Comparison of ENCODE assay signal across 31 cellular contexts in genomic region chr2:19936203-19936602, GRCh38. TPM values are rescaled to one million over a fixed set of nuclear protein-coding genes. Genes with fewer than 3 reads are reported as not detected.
"Had no signal": no experiment of that assay in that cellular context is flagged by ENCODE, and none has a peak within 500 bp of the region (broad histone marks: within the 10 kb centered on the region; RNA-seq: fewer than 3 reads in every experiment).

No MANE protein-coding gene starts in this region.

- H3K4me3 ChIP-seq: ascending aorta, colonic mucosa had no signal

- ATAC-seq: activated CD4-positive, CD25-positive, alpha-beta regulatory T cell treated with anti-CD3 and anti-CD28 coated beads, Interleukin-2, amount 50 U/mL, for 24 hours; activated CD8-positive, alpha-beta T cell treated with anti-CD3 and anti-CD28 coated beads for 36 hours; activated naive CD4-positive, alpha-beta T cell treated with anti-CD3 and anti-CD28 coated beads, Interleukin-2, amount 50 U/mL, for 72 hours; activated T-cell treated with anti-CD3 and anti-CD28 coated beads, Interleukin-2, amount 50 U/mL, for 4 hours; activated T-helper 17 cell treated with anti-CD3 and anti-CD28 coated beads, Interleukin-2, amount 50 U/mL, for 72 hours; esophagus mucosa; T-helper 17 cell had no signal

- FAIRE-seq: bronchial epithelial cell, frontal cortex had no signal

- H3K27ac Mint-ChIP-seq: activated B cell treated with CpG ODN at 0.5 μM for 24 hours; activated CD8-positive, alpha-beta T cell treated with anti-CD3 and anti-CD28 coated beads for 36 hours; activated naive CD4-positive, alpha-beta T cell treated with anti-CD3 and anti-CD28 coated beads, Interleukin-2, amount 50 U/mL, for 72 hours; activated naive CD8-positive, alpha-beta T cell treated with anti-CD3 and anti-CD28 coated beads, Interleukin-2, amount 10 ng/mL, durations not matched to agents 7 days and 5 days; activated T-helper 17 cell treated with anti-CD3 and anti-CD28 coated beads, Interleukin-2, amount 50 U/mL, for 72 hours; endodermal cell; T-helper 17 cell; T-helper 2 cell treated with Interferon-gamma antibody and Interleukin-4, amounts not matched to agents 5 μg/mL and 100 μg/mL, for 36 hours had no signal

- H3K36me3 ChIP-seq: colonic mucosa had no signal

- DNase-seq: activated B cell treated with CpG ODN at 0.5 μM for 24 hours; activated CD4-positive, alpha-beta T cell treated with anti-CD3 and anti-CD28 coated beads for 48 hours; activated CD4-positive, alpha-beta T cell treated with anti-CD3 and anti-CD28 coated beads, Interleukin-2, amount 50 U/mL, for 1 hour; activated CD4-positive, alpha-beta T cell treated with anti-CD3 and anti-CD28 coated beads, Interleukin-2, amount 50 U/mL, for 48 hours; activated CD8-positive, alpha-beta memory T cell treated with anti-CD3 and anti-CD28 coated beads for 24 hours; activated CD8-positive, alpha-beta T cell treated with anti-CD3 and anti-CD28 coated beads for 36 hours; activated effector memory CD4-positive, alpha-beta T cell treated with Interleukin-2 at 50 U/mL for 16 hours; activated gamma-delta T cell treated with Interleukin-2 at 50 U/mL for 16 hours; activated naive CD4-positive, alpha-beta T cell treated with Interleukin-2 at 50 U/mL for 16 hours; activated naive CD8-positive, alpha-beta T cell treated with anti-CD3 and anti-CD28 coated beads, Interleukin-2, amount 10 ng/mL, durations not matched to agents 7 days and 5 days; activated T-cell treated with anti-CD3 and anti-CD28 coated beads, Interleukin-2, amount 50 U/mL, for 4 hours; brain microvascular endothelial cell; caudate nucleus; cerebellar nuclear complex; colonic mucosa; effector memory CD4-positive, alpha-beta T cell; endodermal cell; foreskin fibroblast; head of caudate nucleus; T-helper 1 cell; T-helper 17 cell; T1000; WERI-Rb-1 had no signal

- H3K9me3 ChIP-seq: ascending aorta, colonic mucosa had no signal

- H3K9me3 Mint-ChIP-seq: activated CD8-positive, alpha-beta T cell treated with anti-CD3 and anti-CD28 coated beads for 36 hours; activated naive CD4-positive, alpha-beta T cell treated with anti-CD3 and anti-CD28 coated beads, Interleukin-2, amount 50 U/mL, for 72 hours; activated naive CD8-positive, alpha-beta T cell treated with anti-CD3 and anti-CD28 coated beads, Interleukin-2, amount 10 ng/mL, durations not matched to agents 7 days and 5 days; activated T-cell treated with anti-CD3 and anti-CD28 coated beads, Interleukin-2, amount 50 U/mL, for 4 hours; activated T-helper 17 cell treated with anti-CD3 and anti-CD28 coated beads, Interleukin-2, amount 50 U/mL, for 72 hours; endodermal cell; T-helper 2 cell treated with Interferon-gamma antibody and Interleukin-4, amounts not matched to agents 5 μg/mL and 100 μg/mL, for 36 hours had no signal

- H3K27me3 Mint-ChIP-seq: activated B cell treated with CpG ODN at 0.5 μM for 24 hours; activated CD8-positive, alpha-beta T cell treated with anti-CD3 and anti-CD28 coated beads for 36 hours; activated naive CD8-positive, alpha-beta T cell treated with anti-CD3 and anti-CD28 coated beads, Interleukin-2, amount 10 ng/mL, durations not matched to agents 7 days and 5 days; activated T-helper 17 cell treated with anti-CD3 and anti-CD28 coated beads, Interleukin-2, amount 50 U/mL, for 72 hours; T-helper 17 cell had no signal

- H3K4me3 Mint-ChIP-seq: activated B cell treated with CpG ODN at 0.5 μM for 24 hours; activated CD8-positive, alpha-beta T cell treated with anti-CD3 and anti-CD28 coated beads for 36 hours; activated naive CD8-positive, alpha-beta T cell treated with anti-CD3 and anti-CD28 coated beads, Interleukin-2, amount 10 ng/mL, durations not matched to agents 7 days and 5 days; activated T-cell treated with anti-CD3 and anti-CD28 coated beads, Interleukin-2, amount 50 U/mL, for 4 hours; activated T-helper 17 cell treated with anti-CD3 and anti-CD28 coated beads, Interleukin-2, amount 50 U/mL, for 72 hours; endodermal cell; T-helper 17 cell; T-helper 2 cell treated with Interferon-gamma antibody and Interleukin-4, amounts not matched to agents 5 μg/mL and 100 μg/mL, for 36 hours had no signal

- H3K4me1 Mint-ChIP-seq: activated B cell treated with CpG ODN at 0.5 μM for 24 hours; activated naive CD8-positive, alpha-beta T cell treated with anti-CD3 and anti-CD28 coated beads, Interleukin-2, amount 10 ng/mL, durations not matched to agents 7 days and 5 days; activated T-helper 17 cell treated with anti-CD3 and anti-CD28 coated beads, Interleukin-2, amount 50 U/mL, for 72 hours; endodermal cell; T-helper 17 cell had no signal

- H3K27me3 ChIP-seq: ascending aorta, brain microvascular endothelial cell, colonic mucosa had no signal

- H3K4me1 ChIP-seq: ascending aorta, colonic mucosa had no signal

- H3K27ac ChIP-seq: ascending aorta, brain microvascular endothelial cell, colonic mucosa, WERI-Rb-1 had no signal

RNA-seq across cellular contexts. Expression of gene TTC32, which starts 34.4 kb away (rescaled TPM):
- total RNA-seq: ascending aorta had no signal
